Comparison of ENCODE assay signal across 1 cellular context in genomic region chr5:5360878-5361520, GRCh38.
TF ChIP-seq lines count a peak whose summit lies in the region.

No MANE protein-coding gene starts in this region.

TF ChIP-seq in HepG2, 621 proteins besides CTCF, POLR2A, EP300 and RAD21 (continued from another document and continues in another):
- TF ChIP-seq, protein P1, sequence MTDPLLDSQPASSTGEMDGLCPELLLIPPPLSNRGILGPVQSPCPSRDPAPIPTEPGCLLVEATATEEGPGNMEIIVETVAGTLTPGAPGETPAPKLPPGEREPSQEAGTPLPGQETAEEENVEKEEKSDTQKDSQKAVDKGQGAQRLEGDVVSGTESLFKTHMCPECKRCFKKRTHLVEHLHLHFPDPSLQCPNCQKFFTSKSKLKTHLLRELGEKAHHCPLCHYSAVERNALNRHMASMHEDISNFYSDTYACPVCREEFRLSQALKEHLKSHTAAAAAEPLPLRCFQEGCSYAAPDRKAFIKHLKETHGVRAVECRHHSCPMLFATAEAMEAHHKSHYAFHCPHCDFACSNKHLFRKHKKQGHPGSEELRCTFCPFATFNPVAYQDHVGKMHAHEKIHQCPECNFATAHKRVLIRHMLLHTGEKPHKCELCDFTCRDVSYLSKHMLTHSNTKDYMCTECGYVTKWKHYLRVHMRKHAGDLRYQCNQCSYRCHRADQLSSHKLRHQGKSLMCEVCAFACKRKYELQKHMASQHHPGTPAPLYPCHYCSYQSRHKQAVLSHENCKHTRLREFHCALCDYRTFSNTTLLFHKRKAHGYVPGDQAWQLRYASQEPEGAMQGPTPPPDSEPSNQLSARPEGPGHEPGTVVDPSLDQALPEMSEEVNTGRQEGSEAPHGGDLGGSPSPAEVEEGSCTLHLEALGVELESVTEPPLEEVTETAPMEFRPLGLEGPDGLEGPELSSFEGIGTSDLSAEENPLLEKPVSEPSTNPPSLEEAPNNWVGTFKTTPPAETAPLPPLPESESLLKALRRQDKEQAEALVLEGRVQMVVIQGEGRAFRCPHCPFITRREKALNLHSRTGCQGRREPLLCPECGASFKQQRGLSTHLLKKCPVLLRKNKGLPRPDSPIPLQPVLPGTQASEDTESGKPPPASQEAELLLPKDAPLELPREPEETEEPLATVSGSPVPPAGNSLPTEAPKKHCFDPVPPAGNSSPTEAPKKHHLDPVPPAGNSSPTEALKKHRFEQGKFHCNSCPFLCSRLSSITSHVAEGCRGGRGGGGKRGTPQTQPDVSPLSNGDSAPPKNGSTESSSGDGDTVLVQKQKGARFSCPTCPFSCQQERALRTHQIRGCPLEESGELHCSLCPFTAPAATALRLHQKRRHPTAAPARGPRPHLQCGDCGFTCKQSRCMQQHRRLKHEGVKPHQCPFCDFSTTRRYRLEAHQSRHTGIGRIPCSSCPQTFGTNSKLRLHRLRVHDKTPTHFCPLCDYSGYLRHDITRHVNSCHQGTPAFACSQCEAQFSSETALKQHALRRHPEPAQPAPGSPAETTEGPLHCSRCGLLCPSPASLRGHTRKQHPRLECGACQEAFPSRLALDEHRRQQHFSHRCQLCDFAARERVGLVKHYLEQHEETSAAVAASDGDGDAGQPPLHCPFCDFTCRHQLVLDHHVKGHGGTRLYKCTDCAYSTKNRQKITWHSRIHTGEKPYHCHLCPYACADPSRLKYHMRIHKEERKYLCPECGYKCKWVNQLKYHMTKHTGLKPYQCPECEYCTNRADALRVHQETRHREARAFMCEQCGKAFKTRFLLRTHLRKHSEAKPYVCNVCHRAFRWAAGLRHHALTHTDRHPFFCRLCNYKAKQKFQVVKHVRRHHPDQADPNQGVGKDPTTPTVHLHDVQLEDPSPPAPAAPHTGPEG (CRISPR knock-in tag; IDR thresholded peaks at IDR 0.05): no peak
- peak; percentile 49 for TF ChIP-seq ZNF781 (CRISPR knock-in tag; IDR thresholded peaks at IDR 0.05; ENCODE audit: borderline replicate concordance, not compliant biosample characterization)
- TF ChIP-seq NCOA1 (CRISPR knock-in tag; IDR thresholded peaks at IDR 0.05): peak; percentile 63; the same call in 1 of the 2 replicates
- no peak for TF ChIP-seq ZNF761 (CRISPR knock-in tag; conservative IDR thresholded peaks at IDR 0.05)
- no peak for TF ChIP-seq ZNF782 (CRISPR knock-in tag; IDR thresholded peaks at IDR 0.05; ENCODE audit: borderline replicate concordance)
- TF ChIP-seq ZNF724P (CRISPR knock-in tag; IDR thresholded peaks at IDR 0.05; ENCODE audit: borderline replicate concordance): no peak
- no peak for TF ChIP-seq JUND (CRISPR knock-in tag; IDR thresholded peaks at IDR 0.05)
- 0 out of 2 replicates have a peak, but pooled peaks have one; percentile 24 for TF ChIP-seq GFI1 (CRISPR knock-in tag; IDR thresholded peaks at IDR 0.05; ENCODE audit: borderline replicate concordance)
- TF ChIP-seq SP4 (CRISPR knock-in tag; IDR thresholded peaks at IDR 0.05): peak; percentile 42; the same call in 1 of the 2 replicates
- no peak for TF ChIP-seq ZNF790 (CRISPR knock-in tag; IDR thresholded peaks at IDR 0.05; ENCODE audit: borderline replicate concordance)
- TF ChIP-seq, protein P2, sequence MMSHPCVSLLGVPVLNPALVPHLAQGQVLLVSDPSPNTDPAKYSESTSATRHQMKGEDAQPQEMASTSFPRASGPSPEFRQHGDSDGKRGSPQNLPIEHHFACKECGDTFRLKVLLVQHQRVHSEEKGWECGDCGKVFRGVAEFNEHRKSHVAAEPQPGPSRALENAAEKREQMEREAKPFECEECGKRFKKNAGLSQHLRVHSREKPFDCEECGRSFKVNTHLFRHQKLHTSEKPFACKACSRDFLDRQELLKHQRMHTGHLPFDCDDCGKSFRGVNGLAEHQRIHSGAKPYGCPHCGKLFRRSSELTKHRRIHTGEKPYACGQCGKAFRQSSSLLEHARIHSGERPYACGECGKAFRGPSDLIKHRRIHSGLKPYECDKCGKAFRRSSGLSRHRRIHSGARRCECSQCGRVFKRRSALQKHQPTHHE (CRISPR knock-in tag; IDR thresholded peaks at IDR 0.05; ENCODE audit: borderline replicate concordance): no peak
- no peak for TF ChIP-seq SRSF4 (IDR thresholded peaks at IDR 0.05; ENCODE audit: low read depth, low read length, poor library complexity, severe bottlenecking)
- no peak for TF ChIP-seq PHB2 (IDR thresholded peaks at IDR 0.05; ENCODE audit: partially characterized antibody)
- TF ChIP-seq SIX4 (CRISPR knock-in tag; IDR thresholded peaks at IDR 0.05): peak; percentile 59; the same call in 1 of the 2 replicates
- TF ChIP-seq HOXA3 (CRISPR knock-in tag; IDR thresholded peaks at IDR 0.05): peak; percentile 56
- TF ChIP-seq KLF16 (CRISPR knock-in tag; IDR thresholded peaks at IDR 0.05): peak in 1 of 2 experiments; percentile 52; a peak in 1 of 4 replicates
- no peak for TF ChIP-seq HCFC1 (IDR thresholded peaks at IDR 0.05; ENCODE audit: low read depth, low read length)
- no peak for TF ChIP-seq HOXA7 (CRISPR knock-in tag; IDR thresholded peaks at IDR 0.05)
- no peak for TF ChIP-seq GZF1 (CRISPR knock-in tag; IDR thresholded peaks at IDR 0.05)
- no peak for TF ChIP-seq PRMT3 (CRISPR knock-in tag; IDR thresholded peaks at IDR 0.05; ENCODE audit: borderline replicate concordance, low read depth)
- no peak for TF ChIP-seq ZNF451 (CRISPR knock-in tag; IDR thresholded peaks at IDR 0.05)
- TF ChIP-seq ZNF136 (CRISPR knock-in tag; IDR thresholded peaks at IDR 0.05; ENCODE audit: low read depth): no peak
- TF ChIP-seq ZNF569 (CRISPR knock-in tag; IDR thresholded peaks at IDR 0.05; ENCODE audit: borderline replicate concordance): no peak
- no peak for TF ChIP-seq MXD4 (CRISPR knock-in tag; IDR thresholded peaks at IDR 0.05)
- no peak for TF ChIP-seq STAT5B (CRISPR knock-in tag; IDR thresholded peaks at IDR 0.05)
- TF ChIP-seq CHD4 (IDR thresholded peaks at IDR 0.05; ENCODE audit: borderline replicate concordance, low read length): no peak; the same call in 1 of the 2 replicates
- no peak for TF ChIP-seq TEAD2 (CRISPR knock-in tag; IDR thresholded peaks at IDR 0.05)
- no peak for TF ChIP-seq CCAR2 (optimal IDR thresholded peaks at IDR 0.05; ENCODE audit: low read depth, low read length)
- peak; percentile 98 for TF ChIP-seq HNF4A (CRISPR knock-in tag; IDR thresholded peaks at IDR 0.05)
- peak; percentile 52; the same call in 1 of the 2 replicates for TF ChIP-seq NFKBIZ (CRISPR knock-in tag; IDR thresholded peaks at IDR 0.05)
- peak; percentile 93 for TF ChIP-seq KDM6A (CRISPR knock-in tag; IDR thresholded peaks at IDR 0.05; ENCODE audit: low read depth)
- TF ChIP-seq, protein P3, sequence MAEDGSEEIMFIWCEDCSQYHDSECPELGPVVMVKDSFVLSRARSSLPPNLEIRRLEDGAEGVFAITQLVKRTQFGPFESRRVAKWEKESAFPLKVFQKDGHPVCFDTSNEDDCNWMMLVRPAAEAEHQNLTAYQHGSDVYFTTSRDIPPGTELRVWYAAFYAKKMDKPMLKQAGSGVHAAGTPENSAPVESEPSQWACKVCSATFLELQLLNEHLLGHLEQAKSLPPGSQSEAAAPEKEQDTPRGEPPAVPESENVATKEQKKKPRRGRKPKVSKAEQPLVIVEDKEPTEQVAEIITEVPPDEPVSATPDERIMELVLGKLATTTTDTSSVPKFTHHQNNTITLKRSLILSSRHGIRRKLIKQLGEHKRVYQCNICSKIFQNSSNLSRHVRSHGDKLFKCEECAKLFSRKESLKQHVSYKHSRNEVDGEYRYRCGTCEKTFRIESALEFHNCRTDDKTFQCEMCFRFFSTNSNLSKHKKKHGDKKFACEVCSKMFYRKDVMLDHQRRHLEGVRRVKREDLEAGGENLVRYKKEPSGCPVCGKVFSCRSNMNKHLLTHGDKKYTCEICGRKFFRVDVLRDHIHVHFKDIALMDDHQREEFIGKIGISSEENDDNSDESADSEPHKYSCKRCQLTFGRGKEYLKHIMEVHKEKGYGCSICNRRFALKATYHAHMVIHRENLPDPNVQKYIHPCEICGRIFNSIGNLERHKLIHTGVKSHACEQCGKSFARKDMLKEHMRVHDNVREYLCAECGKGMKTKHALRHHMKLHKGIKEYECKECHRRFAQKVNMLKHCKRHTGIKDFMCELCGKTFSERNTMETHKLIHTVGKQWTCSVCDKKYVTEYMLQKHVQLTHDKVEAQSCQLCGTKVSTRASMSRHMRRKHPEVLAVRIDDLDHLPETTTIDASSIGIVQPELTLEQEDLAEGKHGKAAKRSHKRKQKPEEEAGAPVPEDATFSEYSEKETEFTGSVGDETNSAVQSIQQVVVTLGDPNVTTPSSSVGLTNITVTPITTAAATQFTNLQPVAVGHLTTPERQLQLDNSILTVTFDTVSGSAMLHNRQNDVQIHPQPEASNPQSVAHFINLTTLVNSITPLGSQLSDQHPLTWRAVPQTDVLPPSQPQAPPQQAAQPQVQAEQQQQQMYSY (CRISPR knock-in tag; IDR thresholded peaks at IDR 0.05): no peak
- TF ChIP-seq TBX2 (CRISPR knock-in tag; IDR thresholded peaks at IDR 0.05; ENCODE audit: borderline replicate concordance): peak; percentile 68; the same call in 1 of the 2 replicates
- TF ChIP-seq CBX1 (IDR thresholded peaks at IDR 0.05; ENCODE audit: low read depth): no peak
- no peak for TF ChIP-seq NFE2L1 (CRISPR knock-in tag; IDR thresholded peaks at IDR 0.05; ENCODE audit: borderline replicate concordance)
- no peak for TF ChIP-seq XRCC5 (optimal IDR thresholded peaks at IDR 0.05; ENCODE audit: low read length)
- TF ChIP-seq KDM2A (CRISPR knock-in tag; IDR thresholded peaks at IDR 0.05; ENCODE audit: borderline replicate concordance, low read depth): no peak
- TF ChIP-seq CSRNP2 (CRISPR knock-in tag; conservative IDR thresholded peaks at IDR 0.05; ENCODE audit: low read depth): no peak
- TF ChIP-seq FLYWCH1 (CRISPR knock-in tag; IDR thresholded peaks at IDR 0.05): no peak
- no peak for TF ChIP-seq U2AF1 (optimal IDR thresholded peaks at IDR 0.05; ENCODE audit: low read depth, low read length)
- TF ChIP-seq MIER3 (CRISPR knock-in tag; IDR thresholded peaks at IDR 0.05; ENCODE audit: borderline replicate concordance): peak; percentile 62; the same call in 1 of the 2 replicates
- no peak for TF ChIP-seq KIAA2018 (CRISPR knock-in tag; IDR thresholded peaks at IDR 0.05; ENCODE audit: borderline replicate concordance)
- no peak for TF ChIP-seq ZNF496 (CRISPR knock-in tag; IDR thresholded peaks at IDR 0.05; ENCODE audit: insufficient replicate concordance)
- peak; percentile 57; the same call in 1 of the 2 replicates for TF ChIP-seq ZNF788 (CRISPR knock-in tag; IDR thresholded peaks at IDR 0.05; ENCODE audit: borderline replicate concordance)
- no peak for TF ChIP-seq NRL (CRISPR knock-in tag; IDR thresholded peaks at IDR 0.05; ENCODE audit: borderline replicate concordance)
